In genomic region chr1:201163036-201163435, GRCh38 we compare ENCODE assay signal across 14 cellular contexts. TPM values are rescaled to one million over a fixed set of nuclear protein-coding genes. Genes with fewer than 3 reads are reported as not detected.
"Had no signal": no experiment of that assay in that cellular context is flagged by ENCODE, and none has a peak within 500 bp of the region (broad histone marks: within the 10 kb centered on the region; RNA-seq: fewer than 3 reads in every experiment).

No MANE protein-coding gene starts in this region.

RNA-seq across cellular contexts. Expression of gene IGFN1, which starts 27.6 kb away (rescaled TPM):
- total RNA-seq: activated B cell treated with CpG ODN at 0.5 μM for 24 hours; activated CD4-positive, alpha-beta memory T cell treated with anti-CD3 and anti-CD28 coated beads for 36 hours; activated CD4-positive, alpha-beta memory T cell treated with anti-CD3 and anti-CD28 coated beads, Interleukin-2, amount 10 ng/mL, durations not matched to agents 7 days and 5 days; activated CD4-positive, alpha-beta T cell treated with anti-CD3 and anti-CD28 coated beads for 36 hours; activated CD4-positive, alpha-beta T cell treated with anti-CD3 and anti-CD28 coated beads, Interleukin-2, amount 10 ng/mL, durations not matched to agents 24 days and 14 days; activated CD4-positive, alpha-beta T cell treated with anti-CD3 and anti-CD28 coated beads, Interleukin-2, amount 10 ng/mL, durations not matched to agents 7 days and 5 days; activated CD8-positive, alpha-beta memory T cell treated with anti-CD3 and anti-CD28 coated beads for 36 hours; activated CD8-positive, alpha-beta memory T cell treated with anti-CD3 and anti-CD28 coated beads, Interleukin-2, amount 10 ng/mL, durations not matched to agents 7 days and 5 days; activated CD8-positive, alpha-beta T cell treated with anti-CD3 and anti-CD28 coated beads for 36 hours; activated CD8-positive, alpha-beta T cell treated with anti-CD3 and anti-CD28 coated beads, Interleukin-2, amount 10 ng/mL, durations not matched to agents 7 days and 5 days; T-cell; T-helper 1 cell treated with Interleukin-12 subunit alpha and Interleukin-12 subunit beta and Interleukin-4 antibody, amounts not matched to agents 30 ng/mL and 1 ng/mL, for 36 hours; T-helper 17 cell; T-helper 2 cell treated with Interferon-gamma antibody and Interleukin-4, amounts not matched to agents 100 ng/mL and 5 ng/mL, for 36 hours had no signal

RNA-seq across cellular contexts. Expression of gene ASCL5, which starts 36.1 kb away (rescaled TPM):
- total RNA-seq: activated B cell treated with CpG ODN at 0.5 μM for 24 hours; activated CD4-positive, alpha-beta memory T cell treated with anti-CD3 and anti-CD28 coated beads for 36 hours; activated CD4-positive, alpha-beta memory T cell treated with anti-CD3 and anti-CD28 coated beads, Interleukin-2, amount 10 ng/mL, durations not matched to agents 7 days and 5 days; activated CD4-positive, alpha-beta T cell treated with anti-CD3 and anti-CD28 coated beads, Interleukin-2, amount 10 ng/mL, durations not matched to agents 24 days and 14 days; activated CD4-positive, alpha-beta T cell treated with anti-CD3 and anti-CD28 coated beads, Interleukin-2, amount 10 ng/mL, durations not matched to agents 7 days and 5 days; activated CD8-positive, alpha-beta memory T cell treated with anti-CD3 and anti-CD28 coated beads for 36 hours; activated CD8-positive, alpha-beta memory T cell treated with anti-CD3 and anti-CD28 coated beads, Interleukin-2, amount 10 ng/mL, durations not matched to agents 7 days and 5 days; activated CD8-positive, alpha-beta T cell treated with anti-CD3 and anti-CD28 coated beads, Interleukin-2, amount 10 ng/mL, durations not matched to agents 7 days and 5 days; T-helper 1 cell treated with Interleukin-12 subunit alpha and Interleukin-12 subunit beta and Interleukin-4 antibody, amounts not matched to agents 30 ng/mL and 1 ng/mL, for 36 hours; T-helper 2 cell treated with Interferon-gamma antibody and Interleukin-4, amounts not matched to agents 100 ng/mL and 5 ng/mL, for 36 hours had no signal

RNA-seq across cellular contexts. Expression of gene CACNA1S, which starts 50.8 kb away (rescaled TPM):
- total RNA-seq: activated B cell treated with CpG ODN at 0.5 μM for 24 hours; activated CD4-positive, alpha-beta memory T cell treated with anti-CD3 and anti-CD28 coated beads for 36 hours; activated CD4-positive, alpha-beta memory T cell treated with anti-CD3 and anti-CD28 coated beads, Interleukin-2, amount 10 ng/mL, durations not matched to agents 7 days and 5 days; activated CD4-positive, alpha-beta T cell treated with anti-CD3 and anti-CD28 coated beads for 36 hours; activated CD4-positive, alpha-beta T cell treated with anti-CD3 and anti-CD28 coated beads, Interleukin-2, amount 10 ng/mL, durations not matched to agents 24 days and 14 days; activated CD4-positive, alpha-beta T cell treated with anti-CD3 and anti-CD28 coated beads, Interleukin-2, amount 10 ng/mL, durations not matched to agents 7 days and 5 days; activated CD8-positive, alpha-beta memory T cell treated with anti-CD3 and anti-CD28 coated beads for 36 hours; activated CD8-positive, alpha-beta memory T cell treated with anti-CD3 and anti-CD28 coated beads, Interleukin-2, amount 10 ng/mL, durations not matched to agents 7 days and 5 days; activated CD8-positive, alpha-beta T cell treated with anti-CD3 and anti-CD28 coated beads for 36 hours; activated CD8-positive, alpha-beta T cell treated with anti-CD3 and anti-CD28 coated beads, Interleukin-2, amount 10 ng/mL, durations not matched to agents 7 days and 5 days; T-cell; T-helper 1 cell treated with Interleukin-12 subunit alpha and Interleukin-12 subunit beta and Interleukin-4 antibody, amounts not matched to agents 30 ng/mL and 1 ng/mL, for 36 hours; T-helper 17 cell; T-helper 2 cell treated with Interferon-gamma antibody and Interleukin-4, amounts not matched to agents 100 ng/mL and 5 ng/mL, for 36 hours had no signal
